In the genomic region with DNA sequence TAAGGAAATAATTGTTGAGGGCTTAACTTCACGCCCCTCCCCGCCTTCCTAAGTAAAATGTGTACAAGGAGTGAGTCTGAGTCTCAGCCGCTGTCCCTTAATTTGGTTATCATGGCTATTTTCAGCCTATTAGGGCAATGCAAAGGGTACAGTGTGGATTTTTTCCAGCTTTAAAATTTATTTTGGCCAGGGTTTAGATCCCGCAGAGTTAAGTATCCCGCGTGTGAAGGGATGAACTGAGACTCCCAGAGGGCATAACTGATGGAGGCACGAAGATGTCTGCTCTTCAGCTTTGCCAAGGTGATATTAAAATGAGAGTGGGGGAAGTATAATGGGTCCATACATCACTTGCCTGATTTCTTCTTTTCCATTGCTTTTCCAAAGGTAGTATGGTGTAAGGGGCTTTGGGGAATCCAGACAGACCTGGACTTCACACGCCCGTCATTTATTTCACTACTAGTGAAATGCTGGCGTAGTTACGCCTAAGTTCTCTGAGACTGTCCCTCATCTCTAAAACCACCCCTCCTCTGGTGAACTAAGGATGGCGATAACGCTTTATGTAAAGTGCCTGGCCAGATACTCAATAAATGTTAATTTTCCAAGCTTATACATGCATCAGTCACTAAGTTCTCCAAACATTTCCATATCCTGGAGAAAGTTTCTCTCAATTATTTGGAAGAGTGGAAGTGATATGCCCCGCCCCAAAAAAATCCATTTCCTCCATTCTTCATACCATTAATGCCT, we compare ENCODE assay signal across 8 cellular contexts. TPM values are rescaled to one million over a fixed set of nuclear protein-coding genes. Genes with fewer than 3 reads are reported as not detected.
A peak's percentile ranks its signal among the peaks of the same experiment; 100 is the strongest.
DNase-seq lines count a peak whose midpoint lies in the region; ATAC-seq, FAIRE-seq and TF ChIP-seq lines count a peak whose summit lies in the region.

No MANE protein-coding gene starts in this region.

- ATAC-seq in HG02938 (IDR thresholded peaks at IDR 0.05; ENCODE audit: unreplicated experiment) (no peak), HG02763 (IDR thresholded peaks at IDR 0.05; ENCODE audit: unreplicated experiment) (no peak)

- H3K36me3 ChIP-seq in kidney (ENCODE audit: control insufficient read depth in 1 of 2, insufficient read depth in 2 of 2, low read length in 2 of 2) (peaks cover 0 to 2% of the 10 kb centered on the region in 2 donors), suprapubic skin (peaks cover 5% of the 10 kb centered on the region)

- H3K27me3 ChIP-seq in suprapubic skin = no peaks in the 10 kb centered on the region

- peak overlapping the region; percentile 56 to 86 for H3K27ac ChIP-seq in kidney (ENCODE audit: low read depth in 2 of 2, low read length in 2 of 2)
- peak overlapping the region; percentile 56 for H3K27ac ChIP-seq in suprapubic skin

- peaks cover 25 to 28% of the 10 kb centered on the region in 2 donors for H3K4me1 ChIP-seq in kidney (ENCODE audit: control insufficient read depth in 1 of 2, insufficient read depth in 1 of 2, low read depth in 1 of 2, low read length in 2 of 2)
- H3K4me1 ChIP-seq in suprapubic skin = peaks cover 36% of the 10 kb centered on the region

- peaks cover 10% of the 10 kb centered on the region for H3K36me3 Mint-ChIP-seq in T-helper 1 cell treated with Interleukin-12 subunit alpha and Interleukin-12 subunit beta and Interleukin-4 antibody, amounts not matched to agents 30 μg/mL and 1 μg/mL, for 36 hours (ENCODE audit: low read depth)
- peaks cover 2% of the 10 kb centered on the region for H3K36me3 Mint-ChIP-seq in activated naive CD8-positive, alpha-beta T cell

- TF ChIP-seq CTCF in kidney (IDR thresholded peaks at IDR 0.05; ENCODE audit: borderline replicate concordance, extremely low read depth, insufficient read depth) (no peak), suprapubic skin (IDR thresholded peaks at IDR 0.05) (no peak)

- no peaks in the 10 kb centered on the region for H3K9me3 ChIP-seq in kidney (ENCODE audit: control insufficient read depth in 1 of 2, low read length in 2 of 2)
- no peaks in the 10 kb centered on the region for H3K9me3 ChIP-seq in suprapubic skin

- DNase-seq in T-helper 1 cell (no peak), kidney (no peak), suprapubic skin (ENCODE audit: low spot score in 2 of 2) (no peak), HuH-7 (ENCODE audit: low spot score) (no peak)

- FAIRE-seq in kidney (lab: Jason Lieb, UNC) = no peak

- WGBS in suprapubic skin = 48% methylated on average over 14 of the region's 14 CpGs

- H3K27me3 Mint-ChIP-seq in T-helper 1 cell treated with Interleukin-12 subunit alpha and Interleukin-12 subunit beta and Interleukin-4 antibody, amounts not matched to agents 30 μg/mL and 1 μg/mL, for 36 hours (ENCODE audit: low read depth) = peaks cover 36% of the 10 kb centered on the region
- peaks cover 5% of the 10 kb centered on the region for H3K27me3 Mint-ChIP-seq in activated naive CD8-positive, alpha-beta T cell

- no peak for TF ChIP-seq POLR2A in suprapubic skin (IDR thresholded peaks at IDR 0.05)

- H3K4me3 ChIP-seq in kidney (ENCODE audit: low read length in 2 of 2) (peak overlapping the region; percentile 70 to 88), suprapubic skin (peak overlapping the region; percentile 68)

- H3K9ac ChIP-seq in kidney (ENCODE audit: low read length in 2 of 2) = peak overlapping the region; percentile 18 to 97

- H3K27ac Mint-ChIP-seq in T-helper 1 cell treated with Interleukin-12 subunit alpha and Interleukin-12 subunit beta and Interleukin-4 antibody, amounts not matched to agents 30 μg/mL and 1 μg/mL, for 36 hours = peak overlapping the region; percentile 80
- no peak overlapping the region for H3K27ac Mint-ChIP-seq in activated naive CD8-positive, alpha-beta T cell

- no peak for TF ChIP-seq EP300 in suprapubic skin (IDR thresholded peaks at IDR 0.05)

- H3K4me1 Mint-ChIP-seq in T-helper 1 cell treated with Interleukin-12 subunit alpha and Interleukin-12 subunit beta and Interleukin-4 antibody, amounts not matched to agents 30 μg/mL and 1 μg/mL, for 36 hours (ENCODE audit: low read depth) = peaks cover 30% of the 10 kb centered on the region
- peaks cover 40% of the 10 kb centered on the region for H3K4me1 Mint-ChIP-seq in activated naive CD8-positive, alpha-beta T cell (ENCODE audit: low read depth)

- intact Hi-C loops in kidney (cut with DNase I) = no loop called here

- H3K9me3 Mint-ChIP-seq in T-helper 1 cell treated with Interleukin-12 subunit alpha and Interleukin-12 subunit beta and Interleukin-4 antibody, amounts not matched to agents 30 μg/mL and 1 μg/mL, for 36 hours = no peaks in the 10 kb centered on the region
- H3K9me3 Mint-ChIP-seq in activated naive CD8-positive, alpha-beta T cell (ENCODE audit: low read depth) = no peaks in the 10 kb centered on the region

- H3K4me3 Mint-ChIP-seq in T-helper 1 cell treated with Interleukin-12 subunit alpha and Interleukin-12 subunit beta and Interleukin-4 antibody, amounts not matched to agents 30 μg/mL and 1 μg/mL, for 36 hours = peak overlapping the region; percentile 95
- H3K4me3 Mint-ChIP-seq in activated naive CD8-positive, alpha-beta T cell = peak overlapping the region; percentile 97

RNA-seq across cellular contexts. Expression of a gene that starts 0.9 kb away (rescaled TPM):
- total RNA-seq in kidney = 40.4 TPM
- polyA plus RNA-seq in kidney (ENCODE audit: insufficient read depth, low read depth, low replicate concordance) = 27.5 TPM
- total RNA-seq in suprapubic skin = 10 to 100 TPM; 35.4 to 47.5 (median 44.3) TPM

RNA-seq across cellular contexts. Expression of a gene that starts 39.0 kb away (rescaled TPM):
- 1,010 TPM for total RNA-seq in kidney
- polyA plus RNA-seq in kidney (ENCODE audit: insufficient read depth, low read depth, low replicate concordance) = 559 TPM
- 100 to 1,000 TPM; 309 to 520 (median 422) TPM for total RNA-seq in suprapubic skin
